18 cellular contexts compared by ENCODE assay signal in genomic region chr5:163838738-163839137, GRCh38.
DNase-seq lines count a peak whose midpoint lies in the region; FAIRE-seq and TF ChIP-seq lines count a peak whose summit lies in the region.
"Had no signal": no experiment of that assay in that cellular context is flagged by ENCODE, and none has a peak within 500 bp of the region (broad histone marks: within the 10 kb centered on the region; RNA-seq: fewer than 3 reads in every experiment).

No MANE protein-coding gene starts in this region.

- TF ChIP-seq CTCF in HFFc6 (IDR thresholded peaks at IDR 0.05) (no peak), astrocyte (IDR thresholded peaks at IDR 0.05; ENCODE audit: insufficient read depth, low read depth, low read length) (no peak), fibroblast of the aortic adventitia (IDR thresholded peaks at IDR 0.05; ENCODE audit: insufficient read depth, low read length) (no peak), endodermal cell (conservative IDR thresholded peaks at IDR 0.05) (no peak)

- H3K27ac Mint-ChIP-seq in HFFc6 = peak overlapping the region; percentile 27; the same call in 1 of the 2 replicates
- H3K27ac Mint-ChIP-seq in astrocyte (ENCODE audit: unreplicated experiment) = no peak overlapping the region
- H3K27ac Mint-ChIP-seq in endodermal cell = no peak overlapping the region
- H3K27ac Mint-ChIP-seq: CD14-positive monocyte; CD8-positive, alpha-beta T cell had no signal

- H3K4me1 ChIP-seq in ACC112 (ENCODE audit: control insufficient read depth, insufficient read depth, low read length, unreplicated experiment) (peaks cover 6% of the 10 kb centered on the region), astrocyte (ENCODE audit: insufficient read depth, low read length) (no peaks in the 10 kb centered on the region), endodermal cell (ENCODE audit: control insufficient read depth, insufficient read depth, low read length) (no peaks in the 10 kb centered on the region)

- peaks cover 7% of the 10 kb centered on the region for H3K9me3 Mint-ChIP-seq in HFFc6
- no peaks in the 10 kb centered on the region for H3K9me3 Mint-ChIP-seq in astrocyte (ENCODE audit: unreplicated experiment)
- no peaks in the 10 kb centered on the region for H3K9me3 Mint-ChIP-seq in endodermal cell
- H3K9me3 Mint-ChIP-seq: CD8-positive, alpha-beta T cell had no signal

- H3K4me3 Mint-ChIP-seq in HFFc6 (no peak overlapping the region), astrocyte (ENCODE audit: unreplicated experiment) (no peak overlapping the region), endodermal cell (no peak overlapping the region)
- H3K4me3 Mint-ChIP-seq: CD14-positive monocyte; CD8-positive, alpha-beta T cell had no signal

- no peaks in the 10 kb centered on the region for H3K27me3 ChIP-seq in ACC112 (ENCODE audit: insufficient read depth, low read length)
- no peaks in the 10 kb centered on the region for H3K27me3 ChIP-seq in astrocyte (ENCODE audit: insufficient read depth, low read length)
- no peaks in the 10 kb centered on the region for H3K27me3 ChIP-seq in endodermal cell (ENCODE audit: control insufficient read depth, insufficient read depth, low read length, poor library complexity, severe bottlenecking)

- H4K20me1 ChIP-seq in astrocyte (ENCODE audit: insufficient read depth, low read length) = no peaks in the 10 kb centered on the region

- peaks cover 1% of the 10 kb centered on the region; the same call in 1 of the 2 replicates for H3K27me3 Mint-ChIP-seq in HFFc6 (ENCODE audit: insufficient read depth)
- no peaks in the 10 kb centered on the region for H3K27me3 Mint-ChIP-seq in astrocyte (ENCODE audit: low read depth, unreplicated experiment)
- H3K27me3 Mint-ChIP-seq in endodermal cell (ENCODE audit: insufficient read depth) = no peaks in the 10 kb centered on the region

- DNase-seq in HFFc6 = peak; percentile 16
- DNase-seq in astrocyte (ENCODE audit: low read depth) = peak; percentile 18
- peak; percentile 28 for DNase-seq in fibroblast of the aortic adventitia (ENCODE audit: low read depth)
- DNase-seq in Ammon's horn (ENCODE audit: low spot score) = no peak
- DNase-seq in endodermal cell = no peak
- DNase-seq in NCI-H2107 (lab: John Stamatoyannopoulos, UW) = no peak
- DNase-seq: 8988T; ACHN; CD8-positive, alpha-beta T cell; COR-L47; DMS153; DMS79 treated with DMSO at 0.1 percent for 48 hours; GDM1; HCEC 1CT had no signal

- H3K9me3 ChIP-seq in astrocyte (ENCODE audit: insufficient read depth, low read depth, low read length) (no peaks in the 10 kb centered on the region), endodermal cell (ENCODE audit: control insufficient read depth, low read length) (no peaks in the 10 kb centered on the region)

- H3K4me1 Mint-ChIP-seq in HFFc6 (ENCODE audit: low read depth) (peaks cover 26% of the 10 kb centered on the region; the same call in 1 of the 2 replicates), astrocyte (ENCODE audit: low read depth, unreplicated experiment) (no peaks in the 10 kb centered on the region), endodermal cell (no peaks in the 10 kb centered on the region)
- H3K4me1 Mint-ChIP-seq: CD14-positive monocyte had no signal

- H3K79me2 ChIP-seq in ACC112 (ENCODE audit: control insufficient read depth, insufficient read depth, low read length, unreplicated experiment) (no peaks in the 10 kb centered on the region), astrocyte (ENCODE audit: insufficient read depth, low read length) (no peaks in the 10 kb centered on the region)

- H3K36me3 Mint-ChIP-seq in HFFc6 (ENCODE audit: low read depth) (no peaks in the 10 kb centered on the region; the same call in 1 of the 2 replicates), astrocyte (ENCODE audit: low read depth, unreplicated experiment) (no peaks in the 10 kb centered on the region), endodermal cell (ENCODE audit: low read depth) (no peaks in the 10 kb centered on the region)
- H3K36me3 Mint-ChIP-seq: CD14-positive monocyte; CD8-positive, alpha-beta T cell had no signal

- H3K9ac ChIP-seq in astrocyte (ENCODE audit: low read length) (no peak overlapping the region), endodermal cell (ENCODE audit: extremely low read depth, low read length, poor library complexity, severe bottlenecking) (no peak overlapping the region)

- H2AFZ ChIP-seq in ACC112 (ENCODE audit: low read length, unreplicated experiment) = no peak overlapping the region
- H2AFZ ChIP-seq in astrocyte (ENCODE audit: low read depth, low read length) = no peak overlapping the region

- no peak overlapping the region for H3K4me2 ChIP-seq in astrocyte (ENCODE audit: low read length)

- H3K36me3 ChIP-seq in ACC112 (ENCODE audit: insufficient read depth, low read length) (no peaks in the 10 kb centered on the region), astrocyte (ENCODE audit: insufficient read depth, low read length) (no peaks in the 10 kb centered on the region), endodermal cell (ENCODE audit: control insufficient read depth, insufficient read depth, low read length) (no peaks in the 10 kb centered on the region)

- no peak overlapping the region for H3K4me3 ChIP-seq in ACC112 (ENCODE audit: low read depth, low read length)
- H3K4me3 ChIP-seq in astrocyte (ENCODE audit: insufficient read depth, low read depth, low read length) = no peak overlapping the region
- no peak overlapping the region for H3K4me3 ChIP-seq in fibroblast of the aortic adventitia (ENCODE audit: low read depth, low read length)
- H3K4me3 ChIP-seq in endodermal cell (ENCODE audit: low read length) = no peak overlapping the region

- FAIRE-seq in astrocyte (lab: Jason Lieb, UNC) = no peak
- FAIRE-seq: D721Med, GM12892 had no signal

- H3K27ac ChIP-seq in ACC112 (ENCODE audit: low read depth, low read length) (peak overlapping the region; percentile 4; the same call in 1 of the 2 replicates), astrocyte (ENCODE audit: low read depth, low read length) (no peak overlapping the region), endodermal cell (ENCODE audit: low read depth, low read length) (no peak overlapping the region)

- 75% methylated on average over 1 of the region's 1 CpG; no CpG with 5 or more reads in 1 of the 2 experiments for WGBS in endodermal cell (ENCODE audit: insufficient coverage in 1 of 2, insufficient read length in 1 of 2), 2 experiments

Comparison
In these comparisons a context has a peak if more than half of its experiments do, and no peak if none do; other contexts are left out.
1. DNase-seq: peak in HFFc6 (single experiment), astrocyte (single experiment) and fibroblast of the aortic adventitia (single experiment); none in Ammon's horn (single experiment), endodermal cell (single experiment) and NCI-H2107 (single experiment).